ENCODE assay signal across 1 cellular context in genomic region chr13:94119360-94119936, GRCh38.
TF ChIP-seq lines count a peak whose summit lies in the region.

No MANE protein-coding gene starts in this region.

TF ChIP-seq in HepG2, 621 proteins besides CTCF, POLR2A, EP300 and RAD21 (continued from another document and continues in another):
- TF ChIP-seq CERS6 (CRISPR knock-in tag; IDR thresholded peaks at IDR 0.05), result no peak
- peak; percentile 72; the same call in 1 of the 2 replicates for TF ChIP-seq ZSCAN9 (CRISPR knock-in tag; IDR thresholded peaks at IDR 0.05; ENCODE audit: borderline replicate concordance)
- TF ChIP-seq RFXANK (CRISPR knock-in tag; IDR thresholded peaks at IDR 0.05), result no peak
- no peak for TF ChIP-seq MED8 (CRISPR knock-in tag; IDR thresholded peaks at IDR 0.05; ENCODE audit: insufficient replicate concordance)
- TF ChIP-seq ZSCAN5A (CRISPR knock-in tag; IDR thresholded peaks at IDR 0.05; ENCODE audit: borderline replicate concordance), result peak; percentile 98; the same call in 1 of the 2 replicates
- TF ChIP-seq ZNF235 (CRISPR knock-in tag; IDR thresholded peaks at IDR 0.05; ENCODE audit: borderline replicate concordance), result no peak
- TF ChIP-seq ZNF770 (CRISPR knock-in tag; IDR thresholded peaks at IDR 0.05), result no peak
- no peak for TF ChIP-seq ATAD3A (CRISPR knock-in tag; IDR thresholded peaks at IDR 0.05)
- no peak for TF ChIP-seq CREB3 (CRISPR knock-in tag; IDR thresholded peaks at IDR 0.05)
- no peak for TF ChIP-seq TSC22D2 (CRISPR knock-in tag; IDR thresholded peaks at IDR 0.05; ENCODE audit: borderline replicate concordance)
- TF ChIP-seq ZFY (CRISPR knock-in tag; IDR thresholded peaks at IDR 0.05), result no peak
- TF ChIP-seq PCBP1 (IDR thresholded peaks at IDR 0.05; ENCODE audit: borderline replicate concordance, low read depth, low read length), result no peak
- no peak for TF ChIP-seq KLF9 (CRISPR knock-in tag; IDR thresholded peaks at IDR 0.05; ENCODE audit: low read depth)
- TF ChIP-seq STAT5B (CRISPR knock-in tag; IDR thresholded peaks at IDR 0.05), result no peak
- no peak for TF ChIP-seq ZNF746 (CRISPR knock-in tag; IDR thresholded peaks at IDR 0.05)
- TF ChIP-seq GLMP (CRISPR knock-in tag; IDR thresholded peaks at IDR 0.05; ENCODE audit: borderline replicate concordance), result no peak
- TF ChIP-seq HMGXB4 (CRISPR knock-in tag; IDR thresholded peaks at IDR 0.05; ENCODE audit: borderline replicate concordance in 1 of 2, low read depth in 1 of 2), result peak in 1 of 2 experiments; percentile 40; a peak in 2 of 4 replicates
- no peak for TF ChIP-seq ZXDC (CRISPR knock-in tag; IDR thresholded peaks at IDR 0.05)
- TF ChIP-seq PHF5A (CRISPR knock-in tag; IDR thresholded peaks at IDR 0.05; ENCODE audit: low read depth, unreplicated experiment), result no peak
- TF ChIP-seq ZMYM4 (CRISPR knock-in tag; IDR thresholded peaks at IDR 0.05), result peak; percentile 99
- no peak for TF ChIP-seq ZFP36 (IDR thresholded peaks at IDR 0.05; ENCODE audit: borderline replicate concordance, low read depth, low read length, partially characterized antibody)
- TF ChIP-seq ZNF12 (CRISPR knock-in tag; IDR thresholded peaks at IDR 0.05), result peak; percentile 69; the same call in 1 of the 2 replicates
- TF ChIP-seq ZNF660 (CRISPR knock-in tag; IDR thresholded peaks at IDR 0.05; ENCODE audit: borderline replicate concordance, low read depth), result no peak
- peak; percentile 45 for TF ChIP-seq ZEB1 (IDR thresholded peaks at IDR 0.05; ENCODE audit: insufficient replicate concordance, low read depth)
- no peak for TF ChIP-seq TIGD3 (CRISPR knock-in tag; IDR thresholded peaks at IDR 0.05; ENCODE audit: borderline replicate concordance)
- TF ChIP-seq NRL (CRISPR knock-in tag; IDR thresholded peaks at IDR 0.05; ENCODE audit: borderline replicate concordance), result no peak
- no peak for TF ChIP-seq ZBTB14 (CRISPR knock-in tag; IDR thresholded peaks at IDR 0.05)
- TF ChIP-seq GPN1 (CRISPR knock-in tag; IDR thresholded peaks at IDR 0.05; ENCODE audit: borderline replicate concordance), result no peak
- TF ChIP-seq FOXC1 (CRISPR knock-in tag; IDR thresholded peaks at IDR 0.05; ENCODE audit: borderline replicate concordance), result peak; percentile 47; the same call in 1 of the 2 replicates
- TF ChIP-seq SIX4 (CRISPR knock-in tag; IDR thresholded peaks at IDR 0.05), result 0 out of 2 replicates have a peak, but pooled peaks have one; percentile 32
- TF ChIP-seq IRF9 (CRISPR knock-in tag; IDR thresholded peaks at IDR 0.05; ENCODE audit: borderline replicate concordance), result no peak
- no peak for TF ChIP-seq RFX3 (CRISPR knock-in tag; IDR thresholded peaks at IDR 0.05)
- TF ChIP-seq HBP1 (CRISPR knock-in tag; IDR thresholded peaks at IDR 0.05; ENCODE audit: low read depth), result no peak
- TF ChIP-seq GMEB2 (CRISPR knock-in tag; IDR thresholded peaks at IDR 0.05; ENCODE audit: low read depth), result no peak
- no peak for TF ChIP-seq ZMAT5 (CRISPR knock-in tag; IDR thresholded peaks at IDR 0.05; ENCODE audit: borderline replicate concordance, low read depth)
- peak; percentile 79 for TF ChIP-seq IRF2 (CRISPR knock-in tag; IDR thresholded peaks at IDR 0.05)
- no peak for TF ChIP-seq ZBTB26 (CRISPR knock-in tag; IDR thresholded peaks at IDR 0.05; ENCODE audit: borderline replicate concordance)
- no peak for TF ChIP-seq JDP2 (CRISPR knock-in tag; IDR thresholded peaks at IDR 0.05; ENCODE audit: borderline replicate concordance)
- TF ChIP-seq TP53 (CRISPR knock-in tag; conservative IDR thresholded peaks at IDR 0.05), result no peak
